ENCODE assay signal across 1 cellular context in the genomic region with DNA sequence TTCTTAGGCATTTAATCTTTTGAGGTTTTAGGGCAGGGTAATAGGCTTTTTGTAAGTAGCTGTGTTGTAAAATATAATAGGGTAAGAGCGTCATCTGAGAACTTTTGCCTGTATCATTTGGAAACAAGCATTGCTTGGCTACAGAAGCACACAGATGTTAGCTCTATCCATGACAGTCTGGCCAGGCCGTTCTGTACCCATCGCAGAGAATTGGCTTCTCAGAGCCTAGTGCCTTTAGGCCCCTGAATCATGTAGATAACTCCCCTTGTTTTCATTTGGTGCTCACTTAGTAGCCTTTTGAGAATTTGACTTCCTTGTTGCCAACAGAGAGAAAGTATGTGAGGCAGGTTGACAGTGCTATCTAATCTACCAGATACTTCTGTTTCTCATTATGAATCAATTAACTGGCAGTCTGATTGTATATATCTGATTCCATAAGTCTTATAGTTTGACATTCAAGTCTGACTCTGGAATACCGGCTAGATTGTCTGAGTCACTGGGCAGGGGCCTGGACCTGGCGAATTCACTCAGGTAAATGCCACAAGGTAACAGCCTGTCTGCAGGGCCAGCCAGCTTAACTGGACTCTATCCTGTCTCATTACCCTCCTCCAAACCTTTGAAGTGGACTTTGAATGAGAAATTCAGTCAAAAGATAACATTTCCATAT.
A peak's percentile ranks its signal among the peaks of the same experiment; 100 is the strongest.
TF ChIP-seq lines count a peak whose summit lies in the region.

No MANE protein-coding gene starts in this region.

TF ChIP-seq in HepG2, 621 proteins besides CTCF, POLR2A, EP300 and RAD21 (continued from another document):
- TF ChIP-seq POLR2AphosphoS2 (IDR thresholded peaks at IDR 0.05; ENCODE audit: low read depth, low read length) (no peak), CENPT (CRISPR knock-in tag; IDR thresholded peaks at IDR 0.05; ENCODE audit: low read depth) (no peak), PAF1 (CRISPR knock-in tag; IDR thresholded peaks at IDR 0.05) (peak; percentile 61; the same call in 1 of the 2 replicates), ZNF772 (CRISPR knock-in tag; IDR thresholded peaks at IDR 0.05) (no peak), ISL2 (CRISPR knock-in tag; IDR thresholded peaks at IDR 0.05) (no peak), ZNF484 (CRISPR knock-in tag; IDR thresholded peaks at IDR 0.05; ENCODE audit: borderline replicate concordance, low read depth) (no peak)
- TF ChIP-seq, protein P1, sequence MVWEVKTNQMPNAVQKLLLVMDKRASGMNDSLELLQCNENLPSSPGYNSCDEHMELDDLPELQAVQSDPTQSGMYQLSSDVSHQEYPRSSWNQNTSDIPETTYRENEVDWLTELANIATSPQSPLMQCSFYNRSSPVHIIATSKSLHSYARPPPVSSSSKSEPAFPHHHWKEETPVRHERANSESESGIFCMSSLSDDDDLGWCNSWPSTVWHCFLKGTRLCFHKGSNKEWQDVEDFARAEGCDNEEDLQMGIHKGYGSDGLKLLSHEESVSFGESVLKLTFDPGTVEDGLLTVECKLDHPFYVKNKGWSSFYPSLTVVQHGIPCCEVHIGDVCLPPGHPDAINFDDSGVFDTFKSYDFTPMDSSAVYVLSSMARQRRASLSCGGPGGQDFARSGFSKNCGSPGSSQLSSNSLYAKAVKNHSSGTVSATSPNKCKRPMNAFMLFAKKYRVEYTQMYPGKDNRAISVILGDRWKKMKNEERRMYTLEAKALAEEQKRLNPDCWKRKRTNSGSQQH (CRISPR knock-in tag; IDR thresholded peaks at IDR 0.05; ENCODE audit: low read depth) = no peak
